ENCODE assay signal across 6 cellular contexts in the genomic region with DNA sequence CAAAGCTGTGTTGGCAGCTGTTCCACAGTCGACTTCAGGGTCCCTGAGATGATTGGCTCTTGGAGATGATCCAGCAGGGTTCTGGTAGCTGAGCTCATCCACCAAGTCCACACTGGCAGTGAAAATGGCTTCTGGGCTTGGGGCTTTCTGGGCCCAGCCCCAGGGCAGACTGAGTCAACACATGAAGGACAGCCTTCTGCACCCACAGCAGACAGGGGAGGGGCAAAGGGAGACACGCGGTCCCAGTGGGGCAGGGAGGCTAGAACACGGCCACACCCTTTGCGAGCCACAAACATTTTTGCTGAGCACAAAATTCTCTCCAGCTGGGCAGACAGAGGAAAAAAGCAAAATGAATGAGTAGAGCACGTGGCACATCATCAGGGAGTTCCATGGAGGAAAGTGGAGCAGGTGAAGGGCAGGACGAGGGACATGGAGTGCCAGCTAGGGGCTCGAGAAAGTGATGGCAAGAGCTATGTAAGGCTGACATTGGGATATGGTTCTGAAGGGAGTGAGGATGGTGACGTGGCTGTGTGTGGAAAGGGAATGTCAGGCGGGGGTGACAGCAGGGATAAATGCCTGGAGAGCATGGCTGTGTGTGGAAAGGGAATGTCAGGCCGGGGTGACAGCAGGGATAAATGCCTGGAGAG.
DNase-seq lines count a peak whose midpoint lies in the region; ATAC-seq and TF ChIP-seq lines count a peak whose summit lies in the region.
"Not testable (repeated sequence)": the region's sequence is repeated elsewhere in the genome, so short reads cannot be mapped to it uniquely, and the experiment has no call there.

No MANE protein-coding gene starts in this region.

- H3K27ac Mint-ChIP-seq in effector memory CD8-positive, alpha-beta T cell, result not testable (repeated sequence)

- not testable (repeated sequence) for H3K27me3 ChIP-seq in RWPE2 (ENCODE audit: insufficient read depth, poor library complexity, severe bottlenecking); spleen (replicated peaks in 1 of 7); upper lobe of right lung

- not testable (repeated sequence) for TF ChIP-seq POLR2A in spleen (IDR thresholded peaks at IDR 0.05)

- not testable (repeated sequence) for H3K9me3 Mint-ChIP-seq in effector memory CD8-positive, alpha-beta T cell

- not testable (repeated sequence) for H3K27ac ChIP-seq in RWPE2 (ENCODE audit: poor library complexity, severe bottlenecking); spleen; upper lobe of right lung

- TF ChIP-seq CTCF in RWPE2 (IDR thresholded peaks at IDR 0.05; ENCODE audit: poor library complexity, severe bottlenecking); mucosa of descending colon (IDR thresholded peaks at IDR 0.05); spleen (IDR thresholded peaks at IDR 0.05 in 8 of 11, conservative IDR thresholded peaks at IDR 0.05 in 3 of 11); upper lobe of right lung (IDR thresholded peaks at IDR 0.05): not testable (repeated sequence)

- H3K4me3 ChIP-seq in RWPE2 (ENCODE audit: severe bottlenecking); mucosa of descending colon; spleen; upper lobe of right lung: not testable (repeated sequence)

- not testable (repeated sequence) for H3K36me3 ChIP-seq in RWPE2 (ENCODE audit: low read depth); mucosa of descending colon (ENCODE audit: low read depth); spleen; upper lobe of right lung

- peak; percentile 22; the same call in 1 of the 3 replicates for ATAC-seq in RWPE2 (ENCODE audit: low read depth)
- peak; percentile 30 for ATAC-seq in effector memory CD8-positive, alpha-beta T cell (replicated peaks)
- ATAC-seq in Right ventricle myocardium superior (ENCODE audit: poor library complexity), result not testable (repeated sequence)
- ATAC-seq in mucosa of descending colon, result peak; percentile 9
- ATAC-seq in upper lobe of right lung, result peak; percentile 6

- not testable (repeated sequence) for H3K36me3 Mint-ChIP-seq in effector memory CD8-positive, alpha-beta T cell (ENCODE audit: insufficient read depth)

- H3K4me1 Mint-ChIP-seq in effector memory CD8-positive, alpha-beta T cell (ENCODE audit: low read depth in 2 of 2), result not testable (repeated sequence)

- not testable (repeated sequence) for H3K4me1 ChIP-seq in RWPE2 (ENCODE audit: insufficient read depth, poor library complexity, severe bottlenecking); mucosa of descending colon (ENCODE audit: low read depth); spleen; upper lobe of right lung

- intact Hi-C loops in Right ventricle myocardium superior (cut with DNase I); mucosa of descending colon (cut with DNase I, micrococcal nuclease); spleen (cut with DNase I; ENCODE audit: low total_unique reads); upper lobe of right lung (cut with DNase I): not testable (repeated sequence)

- not testable (repeated sequence) for DNase-seq in RWPE2 (ENCODE audit: low spot score); effector memory CD8-positive, alpha-beta T cell; upper lobe of right lung
- DNase-seq in Right ventricle myocardium superior (peak; percentile 10), mucosa of descending colon (peak in 1 of 3 donors; percentile 8), spleen (peak; percentile 47)

- 53 to 71% (median 60%) methylated on average over 2 to 4 of the region's 11 CpGs; no CpG with 5 or more reads in 2 of the 5 donors for WGBS in spleen, 5 donors

- not testable (repeated sequence) for H3K4me3 Mint-ChIP-seq in effector memory CD8-positive, alpha-beta T cell

- H3K9me3 ChIP-seq in RWPE2 (ENCODE audit: severe bottlenecking); mucosa of descending colon; spleen; upper lobe of right lung: not testable (repeated sequence)

- not testable (repeated sequence) for H3K27me3 Mint-ChIP-seq in effector memory CD8-positive, alpha-beta T cell
